ENCODE assay signal across 29 cellular contexts in genomic region chr6:167474171-167474570, GRCh38.
"Had no signal": no experiment of that assay in that cellular context is flagged by ENCODE, and none has a peak within 500 bp of the region (broad histone marks: within the 10 kb centered on the region; RNA-seq: fewer than 3 reads in every experiment).

No MANE protein-coding gene starts in this region.

- H3K4me3 Mint-ChIP-seq: naive B cell; naive thymus-derived CD8-positive, alpha-beta T cell; natural killer cell treated with Interleukin-12 subunit alpha and Interleukin-12 subunit beta and Interleukin-15 and Interleukin-18, amount 100 ng/mL, for 72 hours; nephron progenitor cell; neural crest cell; stimulated activated effector memory CD8-positive, alpha-beta T cell treated with anti-CD3 and anti-CD28 coated beads, Interleukin-12 subunit alpha, Interleukin-12 subunit beta, amount 100 ng/mL, for 72 hours; stimulated activated naive B cell treated with anti-CD40 and anti-IgM and Interleukin-4, amounts not matched to agents 10 μg/mL and 1 μg/mL and 100 μg/mL, for 72 hours; stimulated activated naive CD8-positive, alpha-beta T cell treated with anti-CD3 and anti-CD28 coated beads, Interleukin-15, Interleukin-2, amounts not matched to agents 100 ng/mL and 50 ng/mL, for 24 hours; type B pancreatic cell had no signal

- H3K36me3 Mint-ChIP-seq: naive B cell; naive thymus-derived CD8-positive, alpha-beta T cell; natural killer cell treated with Interleukin-12 subunit alpha and Interleukin-12 subunit beta and Interleukin-15 and Interleukin-18, amount 100 ng/mL, for 72 hours; stimulated activated effector memory CD8-positive, alpha-beta T cell treated with anti-CD3 and anti-CD28 coated beads, Interleukin-12 subunit alpha, Interleukin-12 subunit beta, amount 100 ng/mL, for 72 hours; stimulated activated naive B cell treated with anti-CD40 and anti-IgM and Interleukin-4, amounts not matched to agents 10 μg/mL and 1 μg/mL and 100 μg/mL, for 72 hours; type B pancreatic cell had no signal

- H3K27ac ChIP-seq: neutrophil, pancreas, prostate gland, right lobe of liver, sigmoid colon, stomach, thoracic aorta, thyroid gland, tibial nerve, upper lobe of right lung, uterus had no signal

- H3K27me3 Mint-ChIP-seq: stimulated activated naive CD8-positive, alpha-beta T cell treated with anti-CD3 and anti-CD28 coated beads, Interleukin-15, Interleukin-2, amounts not matched to agents 100 ng/mL and 50 ng/mL, for 24 hours had no signal

- H3K9me3 Mint-ChIP-seq: naive B cell; naive thymus-derived CD8-positive, alpha-beta T cell; natural killer cell treated with Interleukin-12 subunit alpha and Interleukin-12 subunit beta and Interleukin-15 and Interleukin-18, amount 100 ng/mL, for 72 hours; nephron progenitor cell; stimulated activated effector memory CD8-positive, alpha-beta T cell treated with anti-CD3 and anti-CD28 coated beads, Interleukin-12 subunit alpha, Interleukin-12 subunit beta, amount 100 ng/mL, for 72 hours; stimulated activated naive B cell treated with anti-CD40 and anti-IgM and Interleukin-4, amounts not matched to agents 10 μg/mL and 1 μg/mL and 100 μg/mL, for 72 hours; stimulated activated naive CD8-positive, alpha-beta T cell treated with anti-CD3 and anti-CD28 coated beads, Interleukin-15, Interleukin-2, amounts not matched to agents 100 ng/mL and 50 ng/mL, for 24 hours; type B pancreatic cell had no signal

- H3K36me3 ChIP-seq: neutrophil, pancreas, prostate gland, right lobe of liver, sigmoid colon, stomach, thoracic aorta, thyroid gland, tibial nerve, upper lobe of right lung, uterus had no signal

- DNase-seq: naive B cell; naive thymus-derived CD8-positive, alpha-beta T cell; nephron progenitor cell; nucleus accumbens; pancreas; retina; right cardiac atrium; right lobe of liver; sigmoid colon; stimulated activated CD4-positive, alpha-beta T cell treated with anti-CD3 and anti-CD28 coated beads, Interleukin-15, amount 100 ng/mL, for 24 hours; stimulated activated CD4-positive, alpha-beta T cell treated with anti-CD3 and anti-CD28 coated beads, Interleukin-2, amount 100 ng/mL, for 24 hours; stimulated activated CD4-positive, alpha-beta T cell treated with anti-CD3 and anti-CD28 coated beads, Interleukin-2, amount 100 ng/mL, for 48 hours; stimulated activated CD4-positive, alpha-beta T cell treated with anti-CD3 and anti-CD28 coated beads, Interleukin-4, amount 100 ng/mL, for 24 hours; stimulated activated naive B cell treated with anti-CD40 and anti-IgM and Interleukin-4, amounts not matched to agents 10 μg/mL and 1 μg/mL and 100 μg/mL, for 72 hours; stimulated activated naive CD4-positive, alpha-beta T cell treated with Interleukin-2 at 50 U/mL for 16 hours; stomach; thyroid gland; upper lobe of right lung; uterus had no signal

- H3K27ac Mint-ChIP-seq: naive B cell; naive thymus-derived CD8-positive, alpha-beta T cell; natural killer cell treated with Interleukin-12 subunit alpha and Interleukin-12 subunit beta and Interleukin-15 and Interleukin-18, amount 100 ng/mL, for 72 hours; nephron progenitor cell; stimulated activated effector memory CD8-positive, alpha-beta T cell treated with anti-CD3 and anti-CD28 coated beads, Interleukin-12 subunit alpha, Interleukin-12 subunit beta, amount 100 ng/mL, for 72 hours; stimulated activated naive B cell treated with anti-CD40 and anti-IgM and Interleukin-4, amounts not matched to agents 10 μg/mL and 1 μg/mL and 100 μg/mL, for 72 hours; stimulated activated naive CD8-positive, alpha-beta T cell treated with anti-CD3 and anti-CD28 coated beads, Interleukin-15, Interleukin-2, amounts not matched to agents 100 ng/mL and 50 ng/mL, for 24 hours; type B pancreatic cell had no signal

- FAIRE-seq: pancreas, small intestine had no signal

- H3K4me1 Mint-ChIP-seq: stimulated activated effector memory CD8-positive, alpha-beta T cell treated with anti-CD3 and anti-CD28 coated beads, Interleukin-12 subunit alpha, Interleukin-12 subunit beta, amount 100 ng/mL, for 72 hours had no signal

- ATAC-seq: naive thymus-derived CD8-positive, alpha-beta T cell; pancreas; right cardiac atrium; stimulated activated effector memory CD8-positive, alpha-beta T cell treated with anti-CD3 and anti-CD28 coated beads, Interleukin-12 subunit alpha, Interleukin-12 subunit beta, amount 100 ng/mL, for 72 hours; upper lobe of right lung had no signal

- H3K27me3 ChIP-seq: neutrophil, pancreas, right lobe of liver, sigmoid colon, stomach, thyroid gland, tibial nerve, upper lobe of right lung, uterus had no signal

- H3K4me3 ChIP-seq: pancreas, prostate gland, right lobe of liver, sigmoid colon, stomach, thoracic aorta, thyroid gland, tibial nerve, upper lobe of right lung, uterus had no signal

- H3K4me1 ChIP-seq: pancreas, right lobe of liver, stomach, thyroid gland, upper lobe of right lung, uterus had no signal

- H3K9me3 ChIP-seq: neutrophil, pancreas, prostate gland, right lobe of liver, sigmoid colon, stomach, thoracic aorta, thyroid gland, tibial nerve, upper lobe of right lung, uterus had no signal
